Comparison of ENCODE assay signal across 20 cellular contexts in genomic region chr14:93737574-93737973, GRCh38. TPM values are rescaled to one million over a fixed set of nuclear protein-coding genes. Genes with fewer than 3 reads are reported as not detected.
DNase-seq lines count a peak whose midpoint lies in the region; TF ChIP-seq lines count a peak whose summit lies in the region.
"Had no signal": no experiment of that assay in that cellular context is flagged by ENCODE, and none has a peak within 500 bp of the region (broad histone marks: within the 10 kb centered on the region; RNA-seq: fewer than 3 reads in every experiment).

No MANE protein-coding gene starts in this region.

- TF ChIP-seq EP300 in Ishikawa (IDR thresholded peaks at IDR 0.05; ENCODE audit: borderline replicate concordance): no peak

- H3K27ac Mint-ChIP-seq in nephron: peak overlapping the region in 2 of 3 experiments; percentile 39 to 80
- peak overlapping the region; percentile 11 for H3K27ac Mint-ChIP-seq in type B pancreatic cell
- H3K27ac Mint-ChIP-seq: H9 had no signal

- H3K36me3 Mint-ChIP-seq in nephron (ENCODE audit: low read depth): no peaks in the 10 kb centered on the region
- H3K36me3 Mint-ChIP-seq in type B pancreatic cell: no peaks in the 10 kb centered on the region
- H3K36me3 Mint-ChIP-seq: CD4-positive, CD25-positive, alpha-beta regulatory T cell; CD8-positive, alpha-beta memory T cell had no signal

- H3K9me3 Mint-ChIP-seq in nephron: no peaks in the 10 kb centered on the region
- no peaks in the 10 kb centered on the region for H3K9me3 Mint-ChIP-seq in type B pancreatic cell
- H3K9me3 Mint-ChIP-seq: CD8-positive, alpha-beta memory T cell; H9 had no signal

- no peak for TF ChIP-seq CTCF in nephron (IDR thresholded peaks at IDR 0.05; ENCODE audit: unreplicated experiment in 3 of 3)
- TF ChIP-seq CTCF in type B pancreatic cell (conservative IDR thresholded peaks at IDR 0.05): no peak

- H3K4me1 Mint-ChIP-seq in nephron: peaks cover 68% of the 10 kb centered on the region
- peaks cover 6% of the 10 kb centered on the region for H3K4me1 Mint-ChIP-seq in type B pancreatic cell (ENCODE audit: unreplicated experiment)
- H3K4me1 Mint-ChIP-seq: CD4-positive, CD25-positive, alpha-beta regulatory T cell; CD8-positive, alpha-beta memory T cell had no signal

- peaks cover 29% of the 10 kb centered on the region for H3K27me3 Mint-ChIP-seq in nephron (ENCODE audit: low read depth)
- peaks cover 3% of the 10 kb centered on the region for H3K27me3 Mint-ChIP-seq in type B pancreatic cell

- no peak overlapping the region for H3K4me3 Mint-ChIP-seq in nephron
- H3K4me3 Mint-ChIP-seq in type B pancreatic cell: no peak overlapping the region
- H3K4me3 Mint-ChIP-seq: CD4-positive, CD25-positive, alpha-beta regulatory T cell; CD8-positive, alpha-beta memory T cell; H9 had no signal

- TF ChIP-seq RAD21 in Ishikawa (IDR thresholded peaks at IDR 0.05; ENCODE audit: low read depth): no peak

- peak; percentile 51 for DNase-seq in NCI-H2227 treated with DMSO at 0.1 percent for 48 hours (lab: John Stamatoyannopoulos, UW)
- DNase-seq in type B pancreatic cell (ENCODE audit: extremely low spot score, unreplicated experiment): no peak
- DNase-seq in stimulated activated CD8-positive, alpha-beta memory T cell treated with anti-CD3 and anti-CD28 coated beads, Interleukin-4, amount 100 ng/mL, for 48 hours: no peak
- no peak for DNase-seq in NCI-H2196 treated with DMSO at 0.1 percent for 48 hours (lab: John Stamatoyannopoulos, UW; ENCODE audit: unreplicated experiment)
- no peak for DNase-seq in activated effector memory CD4-positive, alpha-beta T cell treated with Interleukin-2 at 50 U/mL for 16 hours
- DNase-seq: ACHN; BE2C; C1 segment of cervical spinal cord; CD4-positive, CD25-positive, alpha-beta regulatory T cell; CD8-positive, alpha-beta memory T cell; COR-L47; DMS 273 treated with DMSO at 0.1 percent for 48 hours; DMS53; DND-41; EL; H9 had no signal

TF ChIP-seq in Ishikawa, 13 proteins besides CTCF, POLR2A, EP300 and RAD21:
- peak; percentile 27; the same call in 1 of the 2 replicates for TF ChIP-seq NFIC (IDR thresholded peaks at IDR 0.05)
- TF ChIP-seq EGR1 (IDR thresholded peaks at IDR 0.05): no peak
- no peak for TF ChIP-seq TAF1 (IDR thresholded peaks at IDR 0.05; ENCODE audit: low read depth)

RNA-seq across cellular contexts. Expression of gene PRIMA1, which starts 50.7 kb away (rescaled TPM):
- total RNA-seq in type B pancreatic cell (ENCODE audit: low replicate concordance): 0.90 and 1.7 TPM in 2 replicates
- total RNA-seq: CD4-positive, CD25-positive, alpha-beta regulatory T cell; CD8-positive, alpha-beta memory T cell; G401; GM12878 had no signal
